1 cellular context compared by ENCODE assay signal in genomic region chr3:132721479-132722164, GRCh38.
TF ChIP-seq lines count a peak whose summit lies in the region.

No MANE protein-coding gene starts in this region.

TF ChIP-seq in HepG2, 621 proteins besides CTCF, POLR2A, EP300 and RAD21 (continued from another document and continues in another):
- TF ChIP-seq KDM6A (CRISPR knock-in tag; IDR thresholded peaks at IDR 0.05; ENCODE audit: low read depth) (no peak), ARID4A (CRISPR knock-in tag; IDR thresholded peaks at IDR 0.05; ENCODE audit: borderline replicate concordance) (no peak), ZNF790 (CRISPR knock-in tag; IDR thresholded peaks at IDR 0.05; ENCODE audit: borderline replicate concordance) (no peak), MLLT10 (CRISPR knock-in tag; IDR thresholded peaks at IDR 0.05) (no peak), TEF (CRISPR knock-in tag; IDR thresholded peaks at IDR 0.05) (no peak), GLMP (CRISPR knock-in tag; IDR thresholded peaks at IDR 0.05; ENCODE audit: borderline replicate concordance) (no peak), ZNF180 (CRISPR knock-in tag; IDR thresholded peaks at IDR 0.05; ENCODE audit: borderline replicate concordance, low read depth) (no peak), SMAD3 (CRISPR knock-in tag; IDR thresholded peaks at IDR 0.05) (no peak), MIER3 (CRISPR knock-in tag; IDR thresholded peaks at IDR 0.05; ENCODE audit: borderline replicate concordance) (no peak), ETV5 (CRISPR knock-in tag; IDR thresholded peaks at IDR 0.05; ENCODE audit: borderline replicate concordance) (no peak), ZSCAN5A (CRISPR knock-in tag; IDR thresholded peaks at IDR 0.05; ENCODE audit: borderline replicate concordance) (0 out of 2 replicates have a peak, but pooled peaks have one; percentile 34), ZNF720 (CRISPR knock-in tag; IDR thresholded peaks at IDR 0.05) (no peak), HOMEZ (CRISPR knock-in tag; IDR thresholded peaks at IDR 0.05; ENCODE audit: low read depth) (no peak), ZFAT (CRISPR knock-in tag; conservative IDR thresholded peaks at IDR 0.05) (no peak), CREM (IDR thresholded peaks at IDR 0.05) (no peak), CREM (CRISPR knock-in tag; IDR thresholded peaks at IDR 0.05) (no peak), TERF1 (CRISPR knock-in tag; IDR thresholded peaks at IDR 0.05) (no peak), BORCS8-MEF2B (CRISPR knock-in tag; IDR thresholded peaks at IDR 0.05) (peak; percentile 71; the same call in 1 of the 2 replicates), ZNF354B (CRISPR knock-in tag; IDR thresholded peaks at IDR 0.05) (0 out of 2 replicates have a peak, but pooled peaks have one; percentile 13), ZNF138 (CRISPR knock-in tag; IDR thresholded peaks at IDR 0.05; ENCODE audit: low read depth) (no peak), FOXP4 (CRISPR knock-in tag; IDR thresholded peaks at IDR 0.05) (no peak), TFAP4 (IDR thresholded peaks at IDR 0.05; ENCODE audit: borderline replicate concordance, low read depth) (no peak), KDM5A (IDR thresholded peaks at IDR 0.05; ENCODE audit: borderline replicate concordance, low read length) (peak; percentile 32; the same call in 1 of the 2 replicates), HMGXB4 (CRISPR knock-in tag; IDR thresholded peaks at IDR 0.05; ENCODE audit: borderline replicate concordance in 1 of 2, low read depth in 1 of 2) (peak; percentile 7 to 38; a peak in 1 of 4 replicates), CSRNP1 (CRISPR knock-in tag; IDR thresholded peaks at IDR 0.05) (0 out of 2 replicates have a peak, but pooled peaks have one; percentile 52), ZC3H4 (CRISPR knock-in tag; IDR thresholded peaks at IDR 0.05; ENCODE audit: borderline replicate concordance) (no peak), ZNF704 (CRISPR knock-in tag; IDR thresholded peaks at IDR 0.05; ENCODE audit: borderline replicate concordance) (no peak), CHD4 (IDR thresholded peaks at IDR 0.05; ENCODE audit: borderline replicate concordance, low read length) (no peak), ZFX (CRISPR knock-in tag; IDR thresholded peaks at IDR 0.05; ENCODE audit: low read depth) (no peak), FOXO4 (CRISPR knock-in tag; conservative IDR thresholded peaks at IDR 0.05) (0 out of 2 replicates have a peak, but pooled peaks have one; percentile 85), REXO4 (CRISPR knock-in tag; IDR thresholded peaks at IDR 0.05; ENCODE audit: borderline replicate concordance) (no peak), ETV6 (CRISPR knock-in tag; conservative IDR thresholded peaks at IDR 0.05) (no peak), THAP7 (CRISPR knock-in tag; IDR thresholded peaks at IDR 0.05) (0 out of 2 replicates have a peak, but pooled peaks have one; percentile 13), TCF7L2 (IDR thresholded peaks at IDR 0.05; ENCODE audit: low read depth, low read length) (no peak), ZNF33B (CRISPR knock-in tag; IDR thresholded peaks at IDR 0.05) (no peak), U2AF1 (optimal IDR thresholded peaks at IDR 0.05; ENCODE audit: low read depth, low read length) (no peak), AKAP8 (CRISPR knock-in tag; IDR thresholded peaks at IDR 0.05) (0 out of 2 replicates have a peak, but pooled peaks have one; percentile 18), MTF2 (CRISPR knock-in tag; IDR thresholded peaks at IDR 0.05; ENCODE audit: borderline replicate concordance) (no peak)
